22 cellular contexts compared by ENCODE assay signal in genomic region chr6:142324111-142324510, GRCh38. TPM values are rescaled to one million over a fixed set of nuclear protein-coding genes. Genes with fewer than 3 reads are reported as not detected.
"Had no signal": no experiment of that assay in that cellular context is flagged by ENCODE, and none has a peak within 500 bp of the region (broad histone marks: within the 10 kb centered on the region; RNA-seq: fewer than 3 reads in every experiment).

No MANE protein-coding gene starts in this region.

- H3K36me3 Mint-ChIP-seq: activated naive CD4-positive, alpha-beta T cell treated with anti-CD3 and anti-CD28 coated beads, Interleukin-2, amount 10 ng/mL, durations not matched to agents 7 days and 5 days had no signal

- H3K4me1 ChIP-seq: gastrocnemius medialis, prostate gland, right atrium auricular region, tibial artery, vagina had no signal

- ATAC-seq: activated CD8-positive, alpha-beta T cell treated with anti-CD3 and anti-CD28 coated beads for 36 hours; gastrocnemius medialis; left lobe of liver; stimulated activated naive CD8-positive, alpha-beta T cell treated with anti-CD3 and anti-CD28 coated beads, Interleukin-15, Interleukin-2, amounts not matched to agents 100 U/mL and 50 U/mL, for 24 hours had no signal

- H3K4me3 Mint-ChIP-seq: activated CD4-positive, alpha-beta T cell treated with anti-CD3 and anti-CD28 coated beads, Interleukin-2, amount 10 ng/mL, durations not matched to agents 24 days and 14 days; activated CD8-positive, alpha-beta T cell treated with anti-CD3 and anti-CD28 coated beads for 36 hours; activated naive CD4-positive, alpha-beta T cell treated with anti-CD3 and anti-CD28 coated beads, Interleukin-2, amount 10 ng/mL, durations not matched to agents 7 days and 5 days; activated T-cell treated with anti-CD3 and anti-CD28 coated beads, Interleukin-2, amount 50 U/mL, for 24 hours; central memory CD8-positive, alpha-beta T cell; neural crest cell had no signal

- H3K27ac Mint-ChIP-seq: activated CD4-positive, alpha-beta T cell treated with anti-CD3 and anti-CD28 coated beads, Interleukin-2, amount 10 ng/mL, durations not matched to agents 24 days and 14 days; activated CD8-positive, alpha-beta T cell treated with anti-CD3 and anti-CD28 coated beads for 36 hours; activated naive CD4-positive, alpha-beta T cell treated with anti-CD3 and anti-CD28 coated beads, Interleukin-2, amount 10 ng/mL, durations not matched to agents 7 days and 5 days; activated T-cell treated with anti-CD3 and anti-CD28 coated beads, Interleukin-2, amount 50 U/mL, for 24 hours; activated T-helper 2 cell treated with anti-CD3 and anti-CD28 coated beads, Interferon-gamma antibody, Interleukin-2, Interleukin-4, amounts not matched to agents 10 μg/mL and 5 μg/mL and 100 μg/mL, durations not matched to agents 14 hours and 24 hours and 36 hours had no signal

- H3K9me3 ChIP-seq: gastrocnemius medialis, prostate gland, right atrium auricular region, tibial artery, vagina had no signal

- H3K36me3 ChIP-seq: brain microvascular endothelial cell, gastrocnemius medialis, prostate gland, right atrium auricular region, tibial artery, vagina had no signal

- DNase-seq: activated CD4-positive, alpha-beta T cell treated with anti-CD3 and anti-CD28 coated beads, Interleukin-2, amount 10 ng/mL, durations not matched to agents 24 days and 14 days; activated CD8-positive, alpha-beta T cell treated with anti-CD3 and anti-CD28 coated beads for 36 hours; activated naive CD4-positive, alpha-beta T cell treated with anti-CD3 and anti-CD28 coated beads, Interleukin-2, amount 10 ng/mL, durations not matched to agents 7 days and 5 days; activated T-cell treated with anti-CD3 and anti-CD28 coated beads, Interleukin-2, amount 50 U/mL, for 24 hours; aorta; brain microvascular endothelial cell; gastrocnemius medialis; head of caudate nucleus; kidney; stimulated activated naive CD8-positive, alpha-beta T cell treated with anti-CD3 and anti-CD28 coated beads, Interleukin-15, Interleukin-2, amounts not matched to agents 100 U/mL and 50 U/mL, for 24 hours; substantia nigra; T-helper 9 cell; tibial artery had no signal

- FAIRE-seq: endometrium, kidney had no signal

- H3K9me3 Mint-ChIP-seq: activated CD4-positive, alpha-beta T cell treated with anti-CD3 and anti-CD28 coated beads, Interleukin-2, amount 10 ng/mL, durations not matched to agents 24 days and 14 days; activated CD8-positive, alpha-beta T cell treated with anti-CD3 and anti-CD28 coated beads for 36 hours; activated naive CD4-positive, alpha-beta T cell treated with anti-CD3 and anti-CD28 coated beads, Interleukin-2, amount 10 ng/mL, durations not matched to agents 7 days and 5 days; activated T-cell treated with anti-CD3 and anti-CD28 coated beads, Interleukin-2, amount 50 U/mL, for 24 hours; activated T-helper 2 cell treated with anti-CD3 and anti-CD28 coated beads, Interferon-gamma antibody, Interleukin-2, Interleukin-4, amounts not matched to agents 10 μg/mL and 5 μg/mL and 100 μg/mL, durations not matched to agents 14 hours and 24 hours and 36 hours; central memory CD8-positive, alpha-beta T cell; neural crest cell had no signal

- H3K4me1 Mint-ChIP-seq: activated CD4-positive, alpha-beta T cell treated with anti-CD3 and anti-CD28 coated beads, Interleukin-2, amount 10 ng/mL, durations not matched to agents 24 days and 14 days; activated naive CD4-positive, alpha-beta T cell treated with anti-CD3 and anti-CD28 coated beads, Interleukin-2, amount 10 ng/mL, durations not matched to agents 7 days and 5 days; central memory CD8-positive, alpha-beta T cell had no signal

- H3K27me3 Mint-ChIP-seq: activated naive CD4-positive, alpha-beta T cell treated with anti-CD3 and anti-CD28 coated beads, Interleukin-2, amount 10 ng/mL, durations not matched to agents 7 days and 5 days; activated T-cell treated with anti-CD3 and anti-CD28 coated beads, Interleukin-2, amount 50 U/mL, for 24 hours had no signal

- H3K27ac ChIP-seq: brain microvascular endothelial cell, coronary artery, gastrocnemius medialis, prostate gland, right atrium auricular region, tibial artery, vagina had no signal

- H3K27me3 ChIP-seq: brain microvascular endothelial cell, gastrocnemius medialis, right atrium auricular region, tibial artery, vagina had no signal

- H3K4me3 ChIP-seq: coronary artery, gastrocnemius medialis, prostate gland, right atrium auricular region, tibial artery, vagina had no signal

RNA-seq across cellular contexts. Expression of gene ADGRG6, which starts 22.3 kb away (rescaled TPM):
- total RNA-seq: activated CD4-positive, alpha-beta T cell treated with anti-CD3 and anti-CD28 coated beads, Interleukin-2, amount 10 ng/mL, durations not matched to agents 24 days and 14 days had no signal
